Comparison of ENCODE assay signal across 26 cellular contexts in genomic region chr16:78763821-78764440, GRCh38.
DNase-seq lines count a peak whose midpoint lies in the region; ATAC-seq and TF ChIP-seq lines count a peak whose summit lies in the region.
"Had no signal": no experiment of that assay in that cellular context is flagged by ENCODE, and none has a peak within 500 bp of the region (broad histone marks: within the 10 kb centered on the region; RNA-seq: fewer than 3 reads in every experiment).

No MANE protein-coding gene starts in this region.

- no peak for TF ChIP-seq CTCF in gastroesophageal sphincter (IDR thresholded peaks at IDR 0.05)

- H3K4me1 ChIP-seq in gastroesophageal sphincter: peaks cover 0 to 23% (median 0%) of the 10 kb centered on the region in 3 donors
- H3K4me1 ChIP-seq: A549, HAP-1 had no signal

- 68 to 85% methylated on average over 4 to 8 of the region's 10 CpGs for WGBS in gastroesophageal sphincter (ENCODE audit: low coverage in 1 of 2), 2 donors

- no peaks in the 10 kb centered on the region for H3K9me3 ChIP-seq in gastroesophageal sphincter
- H3K9me3 ChIP-seq: A549, HAP-1 had no signal

- no peak overlapping the region for H3K4me3 ChIP-seq in gastroesophageal sphincter
- H3K4me3 ChIP-seq: A549, HAP-1 had no signal

- DNase-seq in NCI-H510A treated with DMSO at 0.1 percent for 48 hours (lab: John Stamatoyannopoulos, UW) (peak; percentile 22), NCI-H510A (lab: John Stamatoyannopoulos, UW) (no peak), NCI-H1105 treated with DMSO at 0.1 percent for 48 hours (lab: John Stamatoyannopoulos, UW) (peak; percentile 34), sciatic nerve (ENCODE audit: low spot score) (no peak), NCI-H774 (lab: John Stamatoyannopoulos, UW) (no peak)
- DNase-seq: activated CD4-positive, alpha-beta T cell treated with anti-CD3 and anti-CD28 coated beads, Interleukin-2, amount 50 U/mL, for 4 hours; activated CD8-positive, alpha-beta memory T cell treated with anti-CD3 and anti-CD28 coated beads, Interleukin-2, amount 50 U/mL, for 4 hours; activated naive CD4-positive, alpha-beta T cell treated with Interleukin-2 at 50 U/mL for 16 hours; CD4-positive, alpha-beta T cell; endodermal cell; KG1; mammary epithelial cell; NCI-H1417 treated with DMSO at 0.1 percent for 48 hours; NCI-H446 treated with DMSO at 0.1 percent for 48 hours; NK-92 treated with Interleukin-12 subunit alpha and Interleukin-12 subunit beta, amount 100 ng/mL, for 24 hours; PC-3; stimulated activated CD4-positive, alpha-beta T cell treated with anti-CD3 and anti-CD28 coated beads, Interleukin-1b, Interleukin-23, amount 100 ng/mL, for 48 hours; stimulated activated naive CD4-positive, alpha-beta T cell treated with Interleukin-2 at 50 U/mL for 16 hours; T-helper 2 cell had no signal

- ATAC-seq in gastroesophageal sphincter: peak; percentile 26
- peak; percentile 11 for ATAC-seq in sciatic nerve
- no peak for ATAC-seq in GM19397 (IDR thresholded peaks at IDR 0.05; ENCODE audit: unreplicated experiment)
- no peak for ATAC-seq in GM18498 (IDR thresholded peaks at IDR 0.05; ENCODE audit: unreplicated experiment)
- ATAC-seq: A549; activated CD4-positive, CD25-positive, alpha-beta regulatory T cell treated with anti-CD3 and anti-CD28 coated beads, Interleukin-2, amount 50 U/mL, for 24 hours; PC-3 had no signal

- H3K27me3 ChIP-seq in gastroesophageal sphincter: no peaks in the 10 kb centered on the region

- intact Hi-C loops in sciatic nerve (cut with DNase I): no loop called here

- no peak for TF ChIP-seq POLR2A in gastroesophageal sphincter (IDR thresholded peaks at IDR 0.05)

- no peak overlapping the region for H3K27ac ChIP-seq in gastroesophageal sphincter
- H3K27ac ChIP-seq: A549, HL-60 had no signal

- no peaks in the 10 kb centered on the region for H3K36me3 ChIP-seq in gastroesophageal sphincter
- H3K36me3 ChIP-seq: HAP-1 had no signal

- TF ChIP-seq EP300 in gastroesophageal sphincter (IDR thresholded peaks at IDR 0.05): no peak

Comparison
In these comparisons a context has a peak if more than half of its experiments do, and no peak if none do; other contexts are left out.
1. DNase-seq: peak in NCI-H510A treated with DMSO at 0.1 percent for 48 hours (single experiment) and NCI-H1105 treated with DMSO at 0.1 percent for 48 hours (single experiment); none in NCI-H510A (single experiment), sciatic nerve (single experiment) and NCI-H774 (single experiment).
2. ATAC-seq: peak in gastroesophageal sphincter (single experiment) and sciatic nerve (single experiment); none in GM19397 (single experiment) and GM18498 (single experiment).